In genomic region chr20:19754201-19754600, GRCh38 we compare ENCODE assay signal across 1 cellular context. TPM values are rescaled to one million over a fixed set of nuclear protein-coding genes. Genes with fewer than 3 reads are reported as not detected.
"Had no signal": no experiment of that assay in that cellular context is flagged by ENCODE, and none has a peak within 500 bp of the region (broad histone marks: within the 10 kb centered on the region; RNA-seq: fewer than 3 reads in every experiment).

No MANE protein-coding gene starts in this region.

RNA-seq across cellular contexts. Expression of gene RIN2, which starts 3.9 kb away (rescaled TPM):
- total RNA-seq: OCI-LY7 had no signal
